Comparison of ENCODE assay signal across 14 cellular contexts in the genomic region with DNA sequence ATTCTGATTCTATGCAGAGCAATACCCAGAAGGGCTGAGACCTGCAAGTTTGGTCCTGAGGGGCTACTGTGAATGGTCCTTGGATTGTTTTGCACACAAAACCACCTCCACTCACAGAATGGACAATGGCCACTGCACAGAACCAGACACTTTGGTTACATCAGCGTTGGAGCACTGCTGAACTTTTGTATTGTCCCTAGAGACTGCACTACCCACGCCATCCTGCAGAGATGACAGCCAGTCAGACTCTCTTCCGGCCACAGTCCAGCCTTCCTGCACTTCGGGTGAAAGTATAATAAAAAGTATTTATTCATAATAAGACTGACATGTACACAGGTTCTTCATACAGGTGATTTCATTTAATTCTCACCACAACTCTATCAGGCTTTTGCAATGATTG. TPM values are rescaled to one million over a fixed set of nuclear protein-coding genes. Genes with fewer than 3 reads are reported as not detected.
A peak's percentile ranks its signal among the peaks of the same experiment; 100 is the strongest.
DNase-seq lines count a peak whose midpoint lies in the region; ATAC-seq and TF ChIP-seq lines count a peak whose summit lies in the region.
"Had no signal": no experiment of that assay in that cellular context is flagged by ENCODE, and none has a peak within 500 bp of the region (broad histone marks: within the 10 kb centered on the region; RNA-seq: fewer than 3 reads in every experiment).

No MANE protein-coding gene starts in this region.

- no peak overlapping the region for H3K4me3 ChIP-seq in brain microvascular endothelial cell (ENCODE audit: low read depth, low read length)
- H3K4me3 ChIP-seq: ovary had no signal

- peaks cover 6% of the 10 kb centered on the region for H3K27me3 ChIP-seq in brain microvascular endothelial cell (replicated peaks)
- H3K27me3 ChIP-seq: ovary had no signal

- H3K36me3 ChIP-seq in brain microvascular endothelial cell (replicated peaks) = no peaks in the 10 kb centered on the region
- H3K36me3 ChIP-seq: ovary had no signal

- peak; percentile 94 for ATAC-seq in GM18508 (IDR thresholded peaks at IDR 0.05; ENCODE audit: insufficient read depth, unreplicated experiment)
- ATAC-seq in GM21367 (IDR thresholded peaks at IDR 0.05; ENCODE audit: unreplicated experiment) = peak; percentile 72
- peak; percentile 60 for ATAC-seq in HG03025 (IDR thresholded peaks at IDR 0.05; ENCODE audit: low FRiP score, unreplicated experiment)
- ATAC-seq in HG03045 (IDR thresholded peaks at IDR 0.05; ENCODE audit: unreplicated experiment) = no peak
- ATAC-seq: stimulated activated effector memory CD8-positive, alpha-beta T cell treated with anti-CD3 and anti-CD28 coated beads, Interleukin-12 subunit alpha, Interleukin-12 subunit beta, amount 100 ng/mL, for 72 hours had no signal

- H3K27ac ChIP-seq in brain microvascular endothelial cell = no peak overlapping the region
- H3K27ac ChIP-seq: ovary had no signal

- DNase-seq in brain microvascular endothelial cell (peak; percentile 1), NCI-H1436 treated with DMSO at 0.1 percent for 48 hours (lab: John Stamatoyannopoulos, UW) (no peak), dermis blood vessel endothelial cell (no peak)
- DNase-seq in stimulated activated CD4-positive, alpha-beta T cell treated with anti-CD3 and anti-CD28 coated beads, Interleukin-12 subunit alpha, Interleukin-12 subunit beta, amount 100 ng/mL, for 4 hours = no peak
- DNase-seq: COR-L47, ovary, SHP77 treated with DMSO at 0.1 percent for 48 hours had no signal

- no peak for TF ChIP-seq CTCF in brain microvascular endothelial cell (IDR thresholded peaks at IDR 0.05; ENCODE audit: low read depth, low read length, missing control alignments)

- in situ Hi-C loops in brain microvascular endothelial cell (cut with HindIII; ENCODE audit: low pct_ligation_motif_present, low sequenced_read_pairs) = no loop called here

RNA-seq across cellular contexts. Expression of a gene that starts 35.7 kb away (rescaled TPM):
- total RNA-seq in dermis blood vessel endothelial cell = not detected in 2 replicates
- total RNA-seq: activated T-helper 1 cell treated with anti-CD3 and anti-CD28 coated beads, Interleukin-12 subunit alpha, Interleukin-12 subunit beta, Interleukin-2, Interleukin-4 antibody, amounts not matched to agents 30 ng/mL and 10 ng/mL and 1 ng/mL, durations not matched to agents 14 hours and 24 hours and 36 hours; lung microvascular endothelial cell had no signal
